In the genomic region with DNA sequence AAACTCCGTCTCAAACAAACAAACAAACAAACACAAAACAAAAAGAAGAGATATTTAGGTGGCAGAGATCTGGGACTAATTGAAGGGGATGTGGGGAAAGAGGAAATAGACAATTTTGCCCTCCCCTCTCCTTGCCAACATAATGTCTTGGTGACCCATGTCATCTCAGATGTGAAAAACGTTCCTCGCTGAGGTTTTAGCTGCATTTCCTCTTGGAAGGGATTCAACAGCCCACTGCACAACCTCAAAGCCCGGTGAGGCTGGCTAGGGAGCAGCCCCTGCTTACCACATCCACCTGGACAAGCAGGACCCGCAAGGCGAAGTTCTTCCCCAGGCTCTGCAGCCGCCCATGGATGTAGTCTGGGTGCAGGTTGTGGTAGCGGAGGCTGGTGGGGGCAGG, we compare ENCODE assay signal across 18 cellular contexts. TPM values are rescaled to one million over a fixed set of nuclear protein-coding genes. Genes with fewer than 3 reads are reported as not detected.
A peak's percentile ranks its signal among the peaks of the same experiment; 100 is the strongest.
DNase-seq lines count a peak whose midpoint lies in the region; ATAC-seq and TF ChIP-seq lines count a peak whose summit lies in the region.
"Had no signal": no experiment of that assay in that cellular context is flagged by ENCODE, and none has a peak within 500 bp of the region (broad histone marks: within the 10 kb centered on the region; RNA-seq: fewer than 3 reads in every experiment).

No MANE protein-coding gene starts in this region.

- intact Hi-C loops in spleen (cut with DNase I; ENCODE audit: low total_unique reads), result no loop called here

- peaks cover 48% of the 10 kb centered on the region for H3K4me1 Mint-ChIP-seq in activated CD8-positive, alpha-beta memory T cell treated with anti-CD3 and anti-CD28 coated beads, Interleukin-2, amount 10 ng/mL, durations not matched to agents 7 days and 5 days
- peaks cover 27% of the 10 kb centered on the region for H3K4me1 Mint-ChIP-seq in T-helper 17 cell

- H3K27ac Mint-ChIP-seq in activated CD8-positive, alpha-beta memory T cell treated with anti-CD3 and anti-CD28 coated beads, Interleukin-2, amount 10 ng/mL, durations not matched to agents 7 days and 5 days, result peak overlapping the region; percentile 86
- H3K27ac Mint-ChIP-seq in T-helper 17 cell, result no peak overlapping the region

- peaks cover 9 to 58% (median 43%) of the 10 kb centered on the region in 6 donors for H3K4me1 ChIP-seq in spleen
- H3K4me1 ChIP-seq: uterus had no signal

- ATAC-seq in activated CD8-positive, alpha-beta memory T cell treated with anti-CD3 and anti-CD28 coated beads, Interleukin-2, amount 10 ng/mL, durations not matched to agents 7 days and 5 days, result no peak
- no peak for ATAC-seq in T-helper 17 cell
- ATAC-seq in HG03571 (IDR thresholded peaks at IDR 0.05; ENCODE audit: unreplicated experiment), result no peak
- ATAC-seq: natural killer cell treated with Interleukin-12 subunit alpha and Interleukin-12 subunit beta and Interleukin-15 and Interleukin-18, amount 100 ng/mL, for 72 hours; psoas muscle; Right ventricle myocardium inferior had no signal

- no peak overlapping the region for H3K4me3 Mint-ChIP-seq in activated CD8-positive, alpha-beta memory T cell treated with anti-CD3 and anti-CD28 coated beads, Interleukin-2, amount 10 ng/mL, durations not matched to agents 7 days and 5 days
- peak overlapping the region; percentile 21 for H3K4me3 Mint-ChIP-seq in T-helper 17 cell

- no peak for TF ChIP-seq CTCF in spleen (IDR thresholded peaks at IDR 0.05 in 8 of 11, conservative IDR thresholded peaks at IDR 0.05 in 3 of 11)
- no peak for TF ChIP-seq CTCF in GM20000 (IDR thresholded peaks at IDR 0.05; ENCODE audit: extremely low read depth, missing control alignments)

- H3K9me3 ChIP-seq in T-helper 17 cell (ENCODE audit: control insufficient read depth, low read length, poor library complexity, severe bottlenecking) (no peaks in the 10 kb centered on the region), spleen (no peaks in the 10 kb centered on the region)
- H3K9me3 ChIP-seq: psoas muscle, uterus had no signal

- H3K27me3 Mint-ChIP-seq in activated CD8-positive, alpha-beta memory T cell treated with anti-CD3 and anti-CD28 coated beads, Interleukin-2, amount 10 ng/mL, durations not matched to agents 7 days and 5 days, result no peaks in the 10 kb centered on the region
- no peaks in the 10 kb centered on the region for H3K27me3 Mint-ChIP-seq in T-helper 17 cell
- H3K27me3 Mint-ChIP-seq: natural killer cell treated with Interleukin-12 subunit alpha and Interleukin-12 subunit beta and Interleukin-15 and Interleukin-18, amount 100 ng/mL, for 72 hours had no signal

- TF ChIP-seq POLR2A in spleen (IDR thresholded peaks at IDR 0.05), result no peak

- CTCF ChIA-PET in activated CD8-positive, alpha-beta memory T cell treated with anti-CD3 and anti-CD28 coated beads, Interleukin-2, amount 10 ng/mL, durations not matched to agents 7 days and 5 days (lab: Charles Lee), result interaction anchor here (1.0 to 1.4 kb wide), 3 partner anchors 51 to 67 kb away, joined by 3 read pairs; no protein-coding TSS in a partner anchor

- peaks cover 0 to 88% (median 43%) of the 10 kb centered on the region in 6 donors for H3K36me3 ChIP-seq in spleen
- H3K36me3 ChIP-seq: uterus had no signal

- peak overlapping the region in 5 of 8 donors; percentile 63 to 81 (median 69) for H3K27ac ChIP-seq in spleen
- H3K27ac ChIP-seq: psoas muscle, uterus had no signal

- no peaks in the 10 kb centered on the region for H3K9me3 Mint-ChIP-seq in activated CD8-positive, alpha-beta memory T cell treated with anti-CD3 and anti-CD28 coated beads, Interleukin-2, amount 10 ng/mL, durations not matched to agents 7 days and 5 days (ENCODE audit: low read depth)
- H3K9me3 Mint-ChIP-seq: natural killer cell treated with Interleukin-12 subunit alpha and Interleukin-12 subunit beta and Interleukin-15 and Interleukin-18, amount 100 ng/mL, for 72 hours had no signal

- WGBS in spleen, 5 donors, result 34 to 49% (median 43%) methylated on average over 6 to 8 of the region's 8 CpGs

- no peaks in the 10 kb centered on the region for H3K27me3 ChIP-seq in spleen (replicated peaks in 1 of 7)
- H3K27me3 ChIP-seq: uterus had no signal

- H3K36me3 Mint-ChIP-seq in activated CD8-positive, alpha-beta memory T cell treated with anti-CD3 and anti-CD28 coated beads, Interleukin-2, amount 10 ng/mL, durations not matched to agents 7 days and 5 days, result peaks cover 22% of the 10 kb centered on the region
- peaks cover 6% of the 10 kb centered on the region for H3K36me3 Mint-ChIP-seq in T-helper 17 cell (ENCODE audit: low read depth)
- H3K36me3 Mint-ChIP-seq: natural killer cell treated with Interleukin-12 subunit alpha and Interleukin-12 subunit beta and Interleukin-15 and Interleukin-18, amount 100 ng/mL, for 72 hours had no signal

- DNase-seq in activated CD8-positive, alpha-beta memory T cell treated with anti-CD3 and anti-CD28 coated beads, Interleukin-2, amount 10 ng/mL, durations not matched to agents 7 days and 5 days, result no peak
- no peak for DNase-seq in activated CD8-positive, alpha-beta memory T cell treated with anti-CD3 and anti-CD28 coated beads, Interleukin-2, amount 50 U/mL, for 48 hours
- peak; percentile 46 to 51 for DNase-seq in Kasumi-1 (lab: John Stamatoyannopoulos, UW)
- DNase-seq in T-helper 17 cell, result no peak
- no peak for DNase-seq in spleen
- no peak for DNase-seq in GM20000 (ENCODE audit: low spot score)
- DNase-seq in NCI-H446 treated with DMSO at 0.1 percent for 48 hours (lab: John Stamatoyannopoulos, UW), result no peak
- DNase-seq: activated effector memory CD4-positive, alpha-beta T cell treated with anti-CD3 and anti-CD28 coated beads, Interleukin-2, amount 50 U/mL, for 16 hours; cortex of kidney; NCI-H1048; NCI-H2081 treated with DMSO at 0.1 percent for 48 hours; NCI-H774; psoas muscle; stimulated activated naive CD4-positive, alpha-beta T cell treated with Interleukin-2 at 50 U/mL for 16 hours; uterus had no signal

- peak overlapping the region in 1 of 8 donors; percentile 32 for H3K4me3 ChIP-seq in spleen
- H3K4me3 ChIP-seq: psoas muscle, uterus had no signal

RNA-seq across cellular contexts. Expression of a gene that starts 4.9 kb away (rescaled TPM):
- total RNA-seq in activated CD8-positive, alpha-beta memory T cell treated with anti-CD3 and anti-CD28 coated beads, Interleukin-2, amount 10 ng/mL, durations not matched to agents 7 days and 5 days, result 10 to 100 TPM; 62.5 to 73.4 TPM
- total RNA-seq in T-helper 17 cell (10 to 100 TPM; 28.4 to 36.2 TPM), spleen (10 to 100 TPM; 47.3 to 69.4 (median 59.7) TPM)
- 10 to 100 TPM; 45.3 to 54.6 (median 50.0) TPM for polyA plus RNA-seq in spleen

RNA-seq across cellular contexts. Expression of a gene that starts 12.4 kb away (rescaled TPM):
- 10 to 100 TPM in 1 of 2 experiments, 1 to 10 TPM in 1; 8.9 to 12.2 TPM for total RNA-seq in activated CD8-positive, alpha-beta memory T cell treated with anti-CD3 and anti-CD28 coated beads, Interleukin-2, amount 10 ng/mL, durations not matched to agents 7 days and 5 days
- total RNA-seq in T-helper 17 cell (1 to 10 TPM in 1 of 2 donors, under 1 TPM in 1; 0.91 to 1.0 TPM), spleen (1 to 10 TPM; 2.6 to 4.3 (median 3.1) TPM)
- 1 to 10 TPM; 2.1 to 4.3 (median 2.5) TPM for polyA plus RNA-seq in spleen

RNA-seq across cellular contexts. Expression of a gene that starts 13.9 kb away (rescaled TPM):
- total RNA-seq in activated CD8-positive, alpha-beta memory T cell treated with anti-CD3 and anti-CD28 coated beads, Interleukin-2, amount 10 ng/mL, durations not matched to agents 7 days and 5 days, result 10 to 100 TPM in 1 of 2 experiments, 1 to 10 TPM in 1; 6.4 to 11.7 TPM
- total RNA-seq in T-helper 17 cell, result 1 to 10 TPM; 3.4 to 4.5 TPM
- 10 to 100 TPM in 5 of 7 donors, 1 to 10 TPM in 2; 3.9 to 18.1 (median 12.5) TPM for total RNA-seq in spleen
- polyA plus RNA-seq in spleen, result 10 to 100 TPM in 1 of 3 donors, 1 to 10 TPM in 2; 7.5 to 13.2 (median 8.8) TPM

RNA-seq across cellular contexts. Expression of a gene that starts 48.4 kb away (rescaled TPM):
- 10 to 100 TPM; 26.1 to 26.8 TPM for total RNA-seq in activated CD8-positive, alpha-beta memory T cell treated with anti-CD3 and anti-CD28 coated beads, Interleukin-2, amount 10 ng/mL, durations not matched to agents 7 days and 5 days
- total RNA-seq in T-helper 17 cell, result 10 to 100 TPM; 11.0 to 13.1 TPM
- total RNA-seq in spleen, result 10 to 100 TPM; 12.2 to 22.1 (median 14.7) TPM
- polyA plus RNA-seq in spleen, result 10 to 100 TPM; 11.5 to 19.1 (median 17.3) TPM

RNA-seq across cellular contexts. Expression of a gene that starts 49.0 kb away (rescaled TPM):
- 10 to 100 TPM in 1 of 2 experiments, 1 to 10 TPM in 1; 5.6 to 98.6 TPM for total RNA-seq in activated CD8-positive, alpha-beta memory T cell treated with anti-CD3 and anti-CD28 coated beads, Interleukin-2, amount 10 ng/mL, durations not matched to agents 7 days and 5 days
- 1,000 to 10,000 TPM in 1 of 2 donors, 100 to 1,000 TPM in 1; 967 to 2,209 TPM for total RNA-seq in T-helper 17 cell
- 10 to 100 TPM in 2 of 7 donors, 1 to 10 TPM in 4, under 1 TPM in 1; 0.92 to 41.7 (median 1.6) TPM for total RNA-seq in spleen
- 1 to 10 TPM in 2 of 3 donors, under 1 TPM in 1; 0.42 to 2.2 (median 1.3) TPM for polyA plus RNA-seq in spleen

Comparison
In these comparisons a context has a peak if more than half of its experiments do, and no peak if none do; other contexts are left out.
1. DNase-seq: peak in Kasumi-1 (2 of 2); none in activated CD8-positive, alpha-beta memory T cell treated with anti-CD3 and anti-CD28 coated beads, Interleukin-2, amount 10 ng/mL, durations not matched to agents 7 days and 5 days (single experiment), activated CD8-positive, alpha-beta memory T cell treated with anti-CD3 and anti-CD28 coated beads, Interleukin-2, amount 50 U/mL, for 48 hours (single experiment), T-helper 17 cell (0 of 3), spleen (single experiment), GM20000 (single experiment) and NCI-H446 treated with DMSO at 0.1 percent for 48 hours (single experiment).